1 cellular context compared by ENCODE assay signal in the genomic region with DNA sequence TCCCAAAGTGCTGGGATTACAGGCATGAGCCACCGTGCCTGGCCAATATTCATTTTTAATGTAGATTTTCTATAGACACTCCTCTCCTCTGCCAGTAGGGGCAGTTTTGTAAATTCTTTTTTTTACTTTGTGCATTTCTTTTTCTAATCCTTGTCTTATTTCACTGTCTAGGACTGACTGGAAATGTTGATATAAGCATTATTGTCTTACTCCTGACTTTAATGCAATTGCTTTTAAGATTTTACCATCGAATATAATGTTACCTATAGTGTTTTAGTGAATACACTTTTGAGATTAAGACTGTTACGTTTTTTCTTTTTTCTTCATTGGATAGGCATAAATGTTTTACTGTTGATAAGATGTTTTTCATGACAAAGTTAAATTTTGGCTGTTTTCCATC.
TF ChIP-seq lines count a peak whose summit lies in the region.

No MANE protein-coding gene starts in this region.

TF ChIP-seq in endothelial cell of umbilical vein, 7 proteins besides CTCF, POLR2A, EP300 and RAD21:
- TF ChIP-seq POLR2AphosphoS5 (IDR thresholded peaks at IDR 0.05; ENCODE audit: insufficient read depth, low read depth, low read length) = no peak
- no peak for TF ChIP-seq FOS (IDR thresholded peaks at IDR 0.05; ENCODE audit: borderline replicate concordance, insufficient read depth, low read length)
- TF ChIP-seq EZH2 (IDR thresholded peaks at IDR 0.05; ENCODE audit: borderline replicate concordance, low read depth, low read length, severe bottlenecking) = no peak
- TF ChIP-seq, protein P1, sequence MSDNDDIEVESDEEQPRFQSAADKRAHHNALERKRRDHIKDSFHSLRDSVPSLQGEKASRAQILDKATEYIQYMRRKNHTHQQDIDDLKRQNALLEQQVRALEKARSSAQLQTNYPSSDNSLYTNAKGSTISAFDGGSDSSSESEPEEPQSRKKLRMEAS (IDR thresholded peaks at IDR 0.05; ENCODE audit: insufficient read depth, insufficient read length) = no peak
- TF ChIP-seq GATA2 (IDR thresholded peaks at IDR 0.05; ENCODE audit: insufficient read depth, insufficient read length, low read depth, low read length) = no peak
- TF ChIP-seq JUN (IDR thresholded peaks at IDR 0.05; ENCODE audit: borderline replicate concordance, insufficient read depth, insufficient read length, low read depth) = no peak
- no peak for TF ChIP-seq MYC (IDR thresholded peaks at IDR 0.05; ENCODE audit: low read depth, low read length)
